ENCODE assay signal across 20 cellular contexts in genomic region chr12:101880769-101881168, GRCh38. TPM values are rescaled to one million over a fixed set of nuclear protein-coding genes. Genes with fewer than 3 reads are reported as not detected.
DNase-seq lines count a peak whose midpoint lies in the region; ATAC-seq, FAIRE-seq and TF ChIP-seq lines count a peak whose summit lies in the region.
"Had no signal": no experiment of that assay in that cellular context is flagged by ENCODE, and none has a peak within 500 bp of the region (broad histone marks: within the 10 kb centered on the region; RNA-seq: fewer than 3 reads in every experiment).

No MANE protein-coding gene starts in this region.

- POLR2A ChIA-PET in GM12878 (lab: Charles Lee), result interaction anchor here (0.6 to 2.1 kb wide), 9 partner anchors 10 to 603 kb away, joined by 3 to 15 read pairs (median 7); no protein-coding TSS in a partner anchor

- H3K27ac ChIP-seq in GM12878 (ENCODE audit: control insufficient read depth, insufficient read depth), result peak overlapping the region; percentile 24
- H3K27ac ChIP-seq: HL-60, SJSA1 had no signal

- 91% methylated on average over 3 of the region's 3 CpGs for WGBS in GM12878 (ENCODE audit: insufficient coverage, insufficient replicate concordance, low lambda C conversion rate, missing lambda C conversion rate)

- H3K36me3 ChIP-seq in GM12878 (ENCODE audit: control insufficient read depth in 2 of 2, insufficient read depth in 2 of 2, low read length in 1 of 2), result peaks cover 0 to 11% of the 10 kb centered on the region in 2 experiments; a peak in 1 of 4 replicates

- CTCF ChIA-PET in GM12878 (lab: Yijun Ruan, JAX), result interaction anchor here (1.3 to 1.9 kb wide), 4 partner anchors 11 to 52 kb away, joined by 3 to 11 read pairs (median 3); no protein-coding TSS in a partner anchor

- SMC1A ChIA-PET in GM12878 (lab: Charles Lee; ENCODE audit: uncharacterized antibody, unreplicated experiment), result interaction anchor here (1.2 to 2.6 kb wide), 6 partner anchors 8 to 51 kb away, joined by 3 to 16 read pairs (median 8); no protein-coding TSS in a partner anchor

- H3K4me1 ChIP-seq in GM12878 (ENCODE audit: control insufficient read depth, insufficient read depth, low read length), result peaks cover 5% of the 10 kb centered on the region; the same call in 1 of the 2 replicates

- BruUV-seq in GM12878 (replicated peaks; lab: Mats Ljungman, UMichigan), result no TSS peak

- no peaks in the 10 kb centered on the region for H3K27me3 ChIP-seq in GM12878 (replicated peaks in 1 of 2; ENCODE audit: control insufficient read depth in 2 of 2, insufficient read depth in 2 of 2, low read length in 1 of 2)
- H3K27me3 ChIP-seq: SJSA1 had no signal

- H3K36me3 Mint-ChIP-seq in nephron (ENCODE audit: low read depth), result no peaks in the 10 kb centered on the region

- peak overlapping the region; percentile 82 for H3K4me2 ChIP-seq in GM12878 (ENCODE audit: control insufficient read depth, insufficient read depth)

- in situ Hi-C loops in GM12878 (cut with MboI), result no loop called here

- peaks cover 30% of the 10 kb centered on the region for H3K4me1 Mint-ChIP-seq in stimulated activated naive CD8-positive, alpha-beta T cell treated with anti-CD3 and anti-CD28 coated beads, Interleukin-15, amount 100 ng/mL, for 72 hours
- H3K4me1 Mint-ChIP-seq in nephron, result peaks cover 6% of the 10 kb centered on the region

- H3K9me3 ChIP-seq in GM12878 (replicated peaks; ENCODE audit: control insufficient read depth, insufficient read depth, low read length), result no peaks in the 10 kb centered on the region
- H3K9me3 ChIP-seq: SJSA1 had no signal

- H3K4me3 Mint-ChIP-seq in stimulated activated naive CD8-positive, alpha-beta T cell treated with anti-CD3 and anti-CD28 coated beads, Interleukin-15, amount 100 ng/mL, for 72 hours, result no peak overlapping the region
- H3K4me3 Mint-ChIP-seq in nephron, result peak overlapping the region in 1 of 3 experiments; percentile 36

- FAIRE-seq in GM12878 (lab: Jason Lieb, UNC), result no peak
- FAIRE-seq: A204.1, GM19239, H54, HTR-8/SVneo had no signal

- intact Hi-C loops in GM12878 (cut with micrococcal nuclease; ENCODE audit: unreplicated experiment), result no loop called here

- no peak for TF ChIP-seq POLR2A in GM12878 (IDR thresholded peaks at IDR 0.05; ENCODE audit: low read depth, low read length)

- H2AFZ ChIP-seq in GM12878 (ENCODE audit: control insufficient read depth, low read depth, low read length), result no peak overlapping the region

- TF ChIP-seq CTCF in GM12878 (IDR thresholded peaks at IDR 0.05 in 2 of 3, conservative IDR thresholded peaks at IDR 0.05 in 1 of 3; ENCODE audit: control insufficient read depth in 2 of 3, extremely low read depth in 1 of 3, insufficient read depth in 1 of 3, low read depth in 3 of 3, low read length in 3 of 3) (no peak), nephron (IDR thresholded peaks at IDR 0.05; ENCODE audit: unreplicated experiment in 3 of 3) (no peak)

- no peak overlapping the region; the same call in 1 of the 2 replicates for H3K9ac ChIP-seq in GM12878 (ENCODE audit: control insufficient read depth, insufficient read depth, low read length)

- no peaks in the 10 kb centered on the region for H3K9me3 Mint-ChIP-seq in stimulated activated naive CD8-positive, alpha-beta T cell treated with anti-CD3 and anti-CD28 coated beads, Interleukin-15, amount 100 ng/mL, for 72 hours
- H3K9me3 Mint-ChIP-seq in nephron, result no peaks in the 10 kb centered on the region

- no peaks in the 10 kb centered on the region; the same call in 1 of the 2 replicates for H4K20me1 ChIP-seq in GM12878 (ENCODE audit: control insufficient read depth, insufficient read depth)

- no peak for DNase-seq in stimulated activated naive CD8-positive, alpha-beta T cell treated with anti-CD3 and anti-CD28 coated beads, Interleukin-15, amount 100 ng/mL, for 72 hours
- no peak for DNase-seq in stimulated activated naive CD8-positive, alpha-beta T cell treated with anti-CD3 and anti-CD28 coated beads, Interleukin-15, Interleukin-2, amounts not matched to agents 100 U/mL and 50 U/mL, for 24 hours
- no peak for DNase-seq in GM12878 (ENCODE audit: low read depth, low spot score)
- no peak for DNase-seq in epidermal melanocyte (ENCODE audit: insufficient read length, low spot score)
- no peak for DNase-seq in hypothalamus (lab: John Stamatoyannopoulos, UW)
- DNase-seq: C1 segment of cervical spinal cord, DMS153, EL, NCI-H1436, NCI-H2029 treated with DMSO at 0.1 percent for 48 hours, NCI-H2171 treated with DMSO at 0.1 percent for 48 hours, NCI-H446 treated with DMSO at 0.1 percent for 48 hours had no signal

- ATAC-seq in stimulated activated naive CD8-positive, alpha-beta T cell treated with anti-CD3 and anti-CD28 coated beads, Interleukin-15, amount 100 ng/mL, for 72 hours, result no peak
- no peak for ATAC-seq in stimulated activated naive CD8-positive, alpha-beta T cell treated with anti-CD3 and anti-CD28 coated beads, Interleukin-15, Interleukin-2, amounts not matched to agents 100 U/mL and 50 U/mL, for 24 hours
- ATAC-seq in GM12878 (no peak), HG02571 (IDR thresholded peaks at IDR 0.05; ENCODE audit: unreplicated experiment) (no peak)

- no peaks in the 10 kb centered on the region for H3K27me3 Mint-ChIP-seq in stimulated activated naive CD8-positive, alpha-beta T cell treated with anti-CD3 and anti-CD28 coated beads, Interleukin-15, amount 100 ng/mL, for 72 hours
- H3K27me3 Mint-ChIP-seq in nephron (ENCODE audit: low read depth), result peaks cover 14% of the 10 kb centered on the region

- H3K79me2 ChIP-seq in GM12878 (ENCODE audit: control insufficient read depth, insufficient read depth, low read length), result peaks cover 69% of the 10 kb centered on the region

- TF ChIP-seq EP300 in GM12878 (IDR thresholded peaks at IDR 0.05; ENCODE audit: borderline replicate concordance in 1 of 2, control insufficient read depth in 1 of 2, low read depth in 2 of 2, low read length in 2 of 2), result no peak

- no peak for TF ChIP-seq RAD21 in GM12878 (IDR thresholded peaks at IDR 0.05; ENCODE audit: insufficient read depth, low read depth, low read length)

- peak overlapping the region; percentile 6 to 81 for H3K27ac Mint-ChIP-seq in stimulated activated naive CD8-positive, alpha-beta T cell treated with anti-CD3 and anti-CD28 coated beads, Interleukin-15, amount 100 ng/mL, for 72 hours
- peak overlapping the region in 2 of 3 experiments; percentile 53 to 56 for H3K27ac Mint-ChIP-seq in nephron

- H3K4me3 ChIP-seq in GM12878, result peak overlapping the region; percentile 89
- H3K4me3 ChIP-seq: SJSA1 had no signal

- RAD21 ChIA-PET in GM12878 (lab: Charles Lee; ENCODE audit: unreplicated experiment), result interaction anchor here (0.6 to 1.9 kb wide), 8 partner anchors 26 to 57 kb away, joined by 3 to 7 read pairs (median 4); no protein-coding TSS in a partner anchor

TF ChIP-seq in GM12878, 131 proteins besides CTCF, POLR2A, EP300 and RAD21:
- TF ChIP-seq ZNF622 (IDR thresholded peaks at IDR 0.05) (no peak), HDAC6 (IDR thresholded peaks at IDR 0.05; ENCODE audit: unreplicated experiment) (no peak), NFYA (IDR thresholded peaks at IDR 0.05; ENCODE audit: borderline replicate concordance, low read depth, low read length) (no peak), CHD2 (IDR thresholded peaks at IDR 0.05; ENCODE audit: borderline replicate concordance, low read depth, low read length) (no peak)

RNA-seq across cellular contexts. Expression of gene DRAM1, which starts 3.4 kb away (rescaled TPM):
- 283 and 300 TPM in 2 replicates for total RNA-seq in GM12878 (2013; cell fraction: nucleolus; rRNA removed)
- total RNA-seq in GM12878 (2014; rRNA removed), result 34.0 and 41.1 TPM in 2 replicates
- total RNA-seq in GM12878 (2014; rRNA removed; fragmentation: Illumina TruSeq; extraction: Trizol), result 35.2 and 39.4 TPM in 2 replicates
- total RNA-seq in GM12878 (2021), result 38.7 and 41.6 TPM in 2 replicates
- 17.1 TPM for polyA plus RNA-seq in GM12878 (2011; ENCODE audit: low read depth)
- 58.7 and 67.3 TPM in 2 replicates for polyA plus RNA-seq in GM12878 (2011; rRNA removed)
- 25.7 and 35.5 TPM in 2 replicates for polyA plus RNA-seq in GM12878 (2011; cell fraction: cytosol; rRNA removed)
- 22.0 and 23.4 TPM in 2 replicates for polyA plus RNA-seq in GM12878 (2011; cell fraction: nucleus; rRNA removed)
- 32.6 and 42.2 TPM in 2 replicates for polyA plus RNA-seq in GM12878 (2012)
- 32.9 and 57.7 TPM in 2 replicates for polyA plus RNA-seq in GM12878 (2014; fragmentation: Illumina TruSeq; extraction: Trizol)
- 10 to 100 TPM; 22.4 to 34.8 TPM for polyA plus RNA-seq in GM12878 (2014; fragmentation: Nextera tagmentation; extraction: Ambion mirVana)
- polyA plus RNA-seq in GM12878 (2014; rRNA removed), result 45.9 and 47.2 TPM in 2 replicates
- polyA plus RNA-seq in GM12878 (2016; fragmentation: Nextera tagmentation; extraction: Ambion mirVana), result 10 to 100 TPM; 89.1 to 91.5 TPM
- 76.8 and 90.8 TPM in 2 replicates for polyA minus RNA-seq in GM12878 (2011; rRNA and poly(A)+ RNA removed)
- polyA minus RNA-seq in GM12878 (2011; cell fraction: cytosol; rRNA and poly(A)+ RNA removed), result 12.6 and 17.9 TPM in 2 replicates
- 56.1 and 123 TPM in 2 replicates for polyA minus RNA-seq in GM12878 (2011; cell fraction: nucleus; rRNA and poly(A)+ RNA removed)

RNA-seq across cellular contexts. Expression of gene GNPTAB, which starts 50.0 kb away (rescaled TPM):
- total RNA-seq in GM12878 (2013; cell fraction: nucleolus; rRNA removed), result 233 and 257 TPM in 2 replicates
- total RNA-seq in GM12878 (2014; rRNA removed) (32.0 and 33.6 TPM in 2 replicates), GM12878 (2014; rRNA removed; fragmentation: Illumina TruSeq; extraction: Trizol) (36.8 and 38.9 TPM in 2 replicates), GM12878 (2021) (31.3 and 36.0 TPM in 2 replicates)
- polyA plus RNA-seq in GM12878 (2011; ENCODE audit: low read depth), result 15.3 TPM
- polyA plus RNA-seq in GM12878 (2011; rRNA removed) (37.4 and 52.1 TPM in 2 replicates), GM12878 (2014; fragmentation: Illumina TruSeq; extraction: Trizol) (36.8 and 43.9 TPM in 2 replicates), GM12878 (2014; fragmentation: Nextera tagmentation; extraction: Ambion mirVana) (10 to 100 TPM in 1 of 2 experiments, 1 to 10 TPM in 1; 9.8 to 10.5 TPM), GM12878 (2014; rRNA removed) (21.5 and 24.9 TPM in 2 replicates), GM12878 (2016; fragmentation: Nextera tagmentation; extraction: Ambion mirVana) (10 to 100 TPM; 34.5 to 38.0 TPM)
- polyA plus RNA-seq in GM12878 (2011; cell fraction: cytosol; rRNA removed), result 20.2 and 21.0 TPM in 2 replicates
- polyA plus RNA-seq in GM12878 (2011; cell fraction: nucleus; rRNA removed), result 19.2 and 25.4 TPM in 2 replicates
- 18.9 and 21.7 TPM in 2 replicates for polyA plus RNA-seq in GM12878 (2012)
- polyA minus RNA-seq in GM12878 (2011; rRNA and poly(A)+ RNA removed), result 60.5 and 80.5 TPM in 2 replicates
- 14.0 and 15.3 TPM in 2 replicates for polyA minus RNA-seq in GM12878 (2011; cell fraction: cytosol; rRNA and poly(A)+ RNA removed)
- 24.1 and 46.2 TPM in 2 replicates for polyA minus RNA-seq in GM12878 (2011; cell fraction: nucleus; rRNA and poly(A)+ RNA removed)
